ENCODE assay signal across 27 cellular contexts in the genomic region with DNA sequence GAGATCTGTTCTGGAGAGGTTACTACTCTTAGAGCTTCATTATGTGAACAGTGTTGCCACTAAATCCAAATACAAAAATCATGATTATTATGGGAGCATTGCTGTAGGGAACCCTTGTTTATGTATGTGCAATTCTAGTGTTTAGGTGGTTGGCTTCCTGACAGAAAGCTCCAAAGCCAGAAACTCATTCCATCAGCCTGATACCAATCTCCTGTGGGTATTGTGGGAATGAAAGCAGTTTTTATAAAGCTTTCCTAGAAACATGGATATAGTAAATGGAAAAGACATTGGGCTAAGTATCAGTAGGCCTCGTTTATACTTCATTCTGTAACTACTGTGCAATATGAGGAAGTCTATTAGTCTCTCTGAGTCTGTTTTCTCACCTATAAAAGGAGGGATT.
"Had no signal": no experiment of that assay in that cellular context is flagged by ENCODE, and none has a peak within 500 bp of the region (broad histone marks: within the 10 kb centered on the region; RNA-seq: fewer than 3 reads in every experiment).

No MANE protein-coding gene starts in this region.

- DNase-seq: activated CD4-positive, alpha-beta memory T cell treated with anti-CD3 and anti-CD28 coated beads, Interleukin-2, amount 10 ng/mL, durations not matched to agents 7 days and 5 days; activated CD4-positive, alpha-beta T cell treated with anti-CD3 and anti-CD28 coated beads, Interleukin-2, amount 10 ng/mL, durations not matched to agents 7 days and 5 days; activated CD4-positive, CD25-positive, alpha-beta regulatory T cell; activated gamma-delta T cell treated with Interleukin-2 at 50 U/mL for 16 hours; activated naive CD4-positive, alpha-beta T cell treated with anti-CD3 and anti-CD28 coated beads, Interleukin-2, amount 10 ng/mL, durations not matched to agents 7 days and 5 days; activated naive CD8-positive, alpha-beta T cell treated with anti-CD3 and anti-CD28 coated beads for 36 hours; activated T-cell treated with anti-CD3 and anti-CD28 coated beads for 4 hours; activated T-cell treated with anti-CD3 and anti-CD28 coated beads, Interleukin-2, amount 50 U/mL, for 48 hours; anterior cingulate cortex; caudate nucleus; MG63; MV-4-11; NCI-H1092 treated with DMSO at 0.1 percent for 48 hours; NCI-H1417 treated with DMSO at 0.1 percent for 48 hours; NCI-H1694; NCI-H2029; NCI-H2107; NCI-H226; NCI-H526; NCI-H82; SHP77; T-cell; T-helper 2 cell; T1000 had no signal

- H3K9me3 ChIP-seq: breast epithelium, MG63, SJSA1 had no signal

- H3K4me3 ChIP-seq: breast epithelium, MG63, SJSA1 had no signal

- ATAC-seq: T-cell had no signal

- H3K27me3 ChIP-seq: breast epithelium had no signal

- H3K27ac ChIP-seq: breast epithelium, SJSA1, VCaP had no signal

- H3K36me3 ChIP-seq: breast epithelium, MG63, SJSA1 had no signal

- H3K4me1 ChIP-seq: breast epithelium had no signal
